In the genomic region with DNA sequence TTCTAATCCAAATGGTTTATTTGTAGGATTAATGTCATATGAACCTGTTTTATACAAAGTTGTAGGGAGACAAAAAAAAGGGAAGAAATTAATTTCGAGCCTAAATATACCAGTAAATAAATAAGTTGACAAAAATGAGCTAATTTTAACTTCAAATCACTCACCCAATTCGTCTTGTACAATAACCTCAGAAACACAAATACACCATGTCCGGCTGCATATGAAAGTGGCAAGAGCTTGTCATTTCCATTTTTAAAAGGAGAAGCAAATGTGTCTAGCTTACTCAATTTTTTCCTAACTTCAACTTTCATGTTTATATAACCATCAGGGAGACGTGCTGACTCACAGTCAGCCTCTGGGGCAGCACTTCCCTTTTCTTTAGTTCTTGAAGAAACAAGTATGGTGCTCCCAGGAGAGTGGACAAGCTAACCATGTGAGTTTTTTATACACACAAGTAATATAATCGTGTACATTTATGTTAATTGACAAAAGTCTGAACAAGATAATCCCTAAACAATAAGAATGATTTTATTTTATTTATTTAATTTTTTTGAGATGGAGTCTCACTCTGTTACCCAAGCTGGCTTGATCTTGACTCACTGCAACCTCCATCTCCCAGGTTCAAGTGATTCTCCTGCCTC, we compare ENCODE assay signal across 1 cellular context.
TF ChIP-seq lines count a peak whose summit lies in the region.

No MANE protein-coding gene starts in this region.

TF ChIP-seq in K562, 482 proteins besides CTCF, POLR2A, EP300 and RAD21 (continued from another document):
- TF ChIP-seq, protein P1, sequence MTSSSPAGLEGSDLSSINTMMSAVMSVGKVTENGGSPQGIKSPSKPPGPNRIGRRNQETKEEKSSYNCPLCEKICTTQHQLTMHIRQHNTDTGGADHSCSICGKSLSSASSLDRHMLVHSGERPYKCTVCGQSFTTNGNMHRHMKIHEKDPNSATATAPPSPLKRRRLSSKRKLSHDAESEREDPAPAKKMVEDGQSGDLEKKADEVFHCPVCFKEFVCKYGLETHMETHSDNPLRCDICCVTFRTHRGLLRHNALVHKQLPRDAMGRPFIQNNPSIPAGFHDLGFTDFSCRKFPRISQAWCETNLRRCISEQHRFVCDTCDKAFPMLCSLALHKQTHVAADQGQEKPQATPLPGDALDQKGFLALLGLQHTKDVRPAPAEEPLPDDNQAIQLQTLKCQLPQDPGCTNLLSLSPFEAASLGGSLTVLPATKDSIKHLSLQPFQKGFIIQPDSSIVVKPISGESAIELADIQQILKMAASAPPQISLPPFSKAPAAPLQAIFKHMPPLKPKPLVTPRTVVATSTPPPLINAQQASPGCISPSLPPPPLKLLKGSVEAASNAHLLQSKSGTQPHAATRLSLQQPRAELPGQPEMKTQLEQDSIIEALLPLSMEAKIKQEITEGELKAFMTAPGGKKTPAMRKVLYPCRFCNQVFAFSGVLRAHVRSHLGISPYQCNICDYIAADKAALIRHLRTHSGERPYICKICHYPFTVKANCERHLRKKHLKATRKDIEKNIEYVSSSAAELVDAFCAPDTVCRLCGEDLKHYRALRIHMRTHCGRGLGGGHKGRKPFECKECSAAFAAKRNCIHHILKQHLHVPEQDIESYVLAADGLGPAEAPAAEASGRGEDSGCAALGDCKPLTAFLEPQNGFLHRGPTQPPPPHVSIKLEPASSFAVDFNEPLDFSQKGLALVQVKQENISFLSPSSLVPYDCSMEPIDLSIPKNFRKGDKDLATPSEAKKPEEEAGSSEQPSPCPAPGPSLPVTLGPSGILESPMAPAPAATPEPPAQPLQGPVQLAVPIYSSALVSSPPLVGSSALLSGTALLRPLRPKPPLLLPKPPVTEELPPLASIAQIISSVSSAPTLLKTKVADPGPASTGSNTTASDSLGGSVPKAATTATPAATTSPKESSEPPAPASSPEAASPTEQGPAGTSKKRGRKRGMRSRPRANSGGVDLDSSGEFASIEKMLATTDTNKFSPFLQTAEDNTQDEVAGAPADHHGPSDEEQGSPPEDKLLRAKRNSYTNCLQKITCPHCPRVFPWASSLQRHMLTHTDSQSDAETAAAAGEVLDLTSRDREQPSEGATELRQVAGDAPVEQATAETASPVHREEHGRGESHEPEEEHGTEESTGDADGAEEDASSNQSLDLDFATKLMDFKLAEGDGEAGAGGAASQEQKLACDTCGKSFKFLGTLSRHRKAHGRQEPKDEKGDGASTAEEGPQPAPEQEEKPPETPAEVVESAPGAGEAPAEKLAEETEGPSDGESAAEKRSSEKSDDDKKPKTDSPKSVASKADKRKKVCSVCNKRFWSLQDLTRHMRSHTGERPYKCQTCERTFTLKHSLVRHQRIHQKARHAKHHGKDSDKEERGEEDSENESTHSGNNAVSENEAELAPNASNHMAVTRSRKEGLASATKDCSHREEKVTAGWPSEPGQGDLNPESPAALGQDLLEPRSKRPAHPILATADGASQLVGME (CRISPR knock-in tag; IDR thresholded peaks at IDR 0.05) = no peak
- TF ChIP-seq NCOR1 (IDR thresholded peaks at IDR 0.05) (no peak), BCOR (IDR thresholded peaks at IDR 0.05) (no peak), NFATC3 (IDR thresholded peaks at IDR 0.05) (no peak), L3MBTL2 (IDR thresholded peaks at IDR 0.05) (peak; percentile 40; the same call in 1 of the 2 replicates), JUND (IDR thresholded peaks at IDR 0.05; ENCODE audit: borderline replicate concordance, low read depth, low read length) (peak; percentile 83), JUND (tag; IDR thresholded peaks at IDR 0.05; ENCODE audit: borderline replicate concordance, low read depth, low read length) (peak; percentile 83; the same call in 2 of the 3 replicates), POLR2AphosphoS2 (IDR thresholded peaks at IDR 0.05; ENCODE audit: low read length) (no peak), MCM3 (IDR thresholded peaks at IDR 0.05) (no peak), NFE2L1 (tag; IDR thresholded peaks at IDR 0.05; ENCODE audit: borderline replicate concordance, low read depth) (peak; percentile 16; the same call in 1 of the 2 replicates), ZKSCAN8 (CRISPR knock-in tag; IDR thresholded peaks at IDR 0.05) (peak; percentile 38; the same call in 1 of the 2 replicates), CC2D1A (IDR thresholded peaks at IDR 0.05) (no peak), RBM17 (IDR thresholded peaks at IDR 0.05; ENCODE audit: borderline replicate concordance, low read depth, low read length) (no peak), ASH1L (IDR thresholded peaks at IDR 0.05; ENCODE audit: borderline replicate concordance, low read depth, partially characterized antibody) (no peak), NFIC (IDR thresholded peaks at IDR 0.05) (no peak), MTF1 (CRISPR knock-in tag; IDR thresholded peaks at IDR 0.05; ENCODE audit: borderline replicate concordance) (no peak), ARID2 (IDR thresholded peaks at IDR 0.05) (no peak), ZNF263 (CRISPR knock-in tag; IDR thresholded peaks at IDR 0.05; ENCODE audit: borderline replicate concordance) (peak; percentile 45; the same call in 1 of the 2 replicates), SAFB2 (IDR thresholded peaks at IDR 0.05; ENCODE audit: borderline replicate concordance, low read depth, low read length, severe bottlenecking) (no peak), NFE2 (IDR thresholded peaks at IDR 0.05; ENCODE audit: low read depth) (peak; percentile 96), KLF16 (IDR thresholded peaks at IDR 0.05) (no peak), ZNF12 (CRISPR knock-in tag; IDR thresholded peaks at IDR 0.05) (no peak), CREBBP (IDR thresholded peaks at IDR 0.05; ENCODE audit: low read depth, low read length) (no peak), ZNF143 (CRISPR knock-in tag; IDR thresholded peaks at IDR 0.05) (no peak), CXXC5 (CRISPR knock-in tag; IDR thresholded peaks at IDR 0.05) (peak; percentile 24; the same call in 1 of the 2 replicates), POLR2H (tag; IDR thresholded peaks at IDR 0.05; ENCODE audit: low read depth) (peak; percentile 59; the same call in 1 of the 2 replicates), U2AF1 (optimal IDR thresholded peaks at IDR 0.05; ENCODE audit: low read depth, low read length) (no peak), ZSCAN29 (IDR thresholded peaks at IDR 0.05) (no peak), SMAD1 (IDR thresholded peaks at IDR 0.05; ENCODE audit: low read depth, low read length, partially characterized antibody) (no peak), BACH1 (tag; IDR thresholded peaks at IDR 0.05) (peak; percentile 86)
- TF ChIP-seq, protein P2, sequence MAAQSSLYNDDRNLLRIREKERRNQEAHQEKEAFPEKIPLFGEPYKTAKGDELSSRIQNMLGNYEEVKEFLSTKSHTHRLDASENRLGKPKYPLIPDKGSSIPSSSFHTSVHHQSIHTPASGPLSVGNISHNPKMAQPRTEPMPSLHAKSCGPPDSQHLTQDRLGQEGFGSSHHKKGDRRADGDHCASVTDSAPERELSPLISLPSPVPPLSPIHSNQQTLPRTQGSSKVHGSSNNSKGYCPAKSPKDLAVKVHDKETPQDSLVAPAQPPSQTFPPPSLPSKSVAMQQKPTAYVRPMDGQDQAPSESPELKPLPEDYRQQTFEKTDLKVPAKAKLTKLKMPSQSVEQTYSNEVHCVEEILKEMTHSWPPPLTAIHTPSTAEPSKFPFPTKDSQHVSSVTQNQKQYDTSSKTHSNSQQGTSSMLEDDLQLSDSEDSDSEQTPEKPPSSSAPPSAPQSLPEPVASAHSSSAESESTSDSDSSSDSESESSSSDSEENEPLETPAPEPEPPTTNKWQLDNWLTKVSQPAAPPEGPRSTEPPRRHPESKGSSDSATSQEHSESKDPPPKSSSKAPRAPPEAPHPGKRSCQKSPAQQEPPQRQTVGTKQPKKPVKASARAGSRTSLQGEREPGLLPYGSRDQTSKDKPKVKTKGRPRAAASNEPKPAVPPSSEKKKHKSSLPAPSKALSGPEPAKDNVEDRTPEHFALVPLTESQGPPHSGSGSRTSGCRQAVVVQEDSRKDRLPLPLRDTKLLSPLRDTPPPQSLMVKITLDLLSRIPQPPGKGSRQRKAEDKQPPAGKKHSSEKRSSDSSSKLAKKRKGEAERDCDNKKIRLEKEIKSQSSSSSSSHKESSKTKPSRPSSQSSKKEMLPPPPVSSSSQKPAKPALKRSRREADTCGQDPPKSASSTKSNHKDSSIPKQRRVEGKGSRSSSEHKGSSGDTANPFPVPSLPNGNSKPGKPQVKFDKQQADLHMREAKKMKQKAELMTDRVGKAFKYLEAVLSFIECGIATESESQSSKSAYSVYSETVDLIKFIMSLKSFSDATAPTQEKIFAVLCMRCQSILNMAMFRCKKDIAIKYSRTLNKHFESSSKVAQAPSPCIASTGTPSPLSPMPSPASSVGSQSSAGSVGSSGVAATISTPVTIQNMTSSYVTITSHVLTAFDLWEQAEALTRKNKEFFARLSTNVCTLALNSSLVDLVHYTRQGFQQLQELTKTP (IDR thresholded peaks at IDR 0.05; ENCODE audit: low read depth in 1 of 2, partially characterized antibody in 2 of 2) = no peak
- TF ChIP-seq, protein P3, sequence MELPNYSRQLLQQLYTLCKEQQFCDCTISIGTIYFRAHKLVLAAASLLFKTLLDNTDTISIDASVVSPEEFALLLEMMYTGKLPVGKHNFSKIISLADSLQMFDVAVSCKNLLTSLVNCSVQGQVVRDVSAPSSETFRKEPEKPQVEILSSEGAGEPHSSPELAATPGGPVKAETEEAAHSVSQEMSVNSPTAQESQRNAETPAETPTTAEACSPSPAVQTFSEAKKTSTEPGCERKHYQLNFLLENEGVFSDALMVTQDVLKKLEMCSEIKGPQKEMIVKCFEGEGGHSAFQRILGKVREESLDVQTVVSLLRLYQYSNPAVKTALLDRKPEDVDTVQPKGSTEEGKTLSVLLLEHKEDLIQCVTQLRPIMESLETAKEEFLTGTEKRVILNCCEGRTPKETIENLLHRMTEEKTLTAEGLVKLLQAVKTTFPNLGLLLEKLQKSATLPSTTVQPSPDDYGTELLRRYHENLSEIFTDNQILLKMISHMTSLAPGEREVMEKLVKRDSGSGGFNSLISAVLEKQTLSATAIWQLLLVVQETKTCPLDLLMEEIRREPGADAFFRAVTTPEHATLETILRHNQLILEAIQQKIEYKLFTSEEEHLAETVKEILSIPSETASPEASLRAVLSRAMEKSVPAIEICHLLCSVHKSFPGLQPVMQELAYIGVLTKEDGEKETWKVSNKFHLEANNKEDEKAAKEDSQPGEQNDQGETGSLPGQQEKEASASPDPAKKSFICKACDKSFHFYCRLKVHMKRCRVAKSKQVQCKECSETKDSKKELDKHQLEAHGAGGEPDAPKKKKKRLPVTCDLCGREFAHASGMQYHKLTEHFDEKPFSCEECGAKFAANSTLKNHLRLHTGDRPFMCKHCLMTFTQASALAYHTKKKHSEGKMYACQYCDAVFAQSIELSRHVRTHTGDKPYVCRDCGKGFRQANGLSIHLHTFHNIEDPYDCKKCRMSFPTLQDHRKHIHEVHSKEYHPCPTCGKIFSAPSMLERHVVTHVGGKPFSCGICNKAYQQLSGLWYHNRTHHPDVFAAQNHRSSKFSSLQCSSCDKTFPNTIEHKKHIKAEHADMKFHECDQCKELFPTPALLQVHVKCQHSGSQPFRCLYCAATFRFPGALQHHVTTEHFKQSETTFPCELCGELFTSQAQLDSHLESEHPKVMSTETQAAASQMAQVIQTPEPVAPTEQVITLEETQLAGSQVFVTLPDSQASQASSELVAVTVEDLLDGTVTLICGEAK (IDR thresholded peaks at IDR 0.05) = peak; percentile 33; the same call in 1 of the 2 replicates
- TF ChIP-seq, protein P3 (CRISPR knock-in tag; IDR thresholded peaks at IDR 0.05) = no peak
- TF ChIP-seq, protein P4, sequence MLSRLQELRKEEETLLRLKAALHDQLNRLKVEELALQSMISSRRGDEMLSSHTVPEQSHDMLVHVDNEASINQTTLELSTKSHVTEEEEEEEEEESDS (CRISPR knock-in tag; IDR thresholded peaks at IDR 0.05) = no peak
